Comparison of ENCODE assay signal across 11 cellular contexts in genomic region chr11:12160231-12160630, GRCh38. TPM values are rescaled to one million over a fixed set of nuclear protein-coding genes. Genes with fewer than 3 reads are reported as not detected.
DNase-seq lines count a peak whose midpoint lies in the region; ATAC-seq and TF ChIP-seq lines count a peak whose summit lies in the region.
"Had no signal": no experiment of that assay in that cellular context is flagged by ENCODE, and none has a peak within 500 bp of the region (broad histone marks: within the 10 kb centered on the region; RNA-seq: fewer than 3 reads in every experiment).

No MANE protein-coding gene starts in this region.

- ATAC-seq in activated CD4-positive, alpha-beta T cell treated with anti-CD3 and anti-CD28 coated beads for 36 hours: no peak
- ATAC-seq in GM18870 (IDR thresholded peaks at IDR 0.05; ENCODE audit: unreplicated experiment): no peak

- peaks cover 19 to 27% of the 10 kb centered on the region in 2 experiments for H3K36me3 ChIP-seq in mesenchymal stem cell (ENCODE audit: control insufficient read depth in 1 of 2, insufficient read depth in 2 of 2, low read depth in 1 of 2, low read length in 2 of 2)
- H3K36me3 ChIP-seq in suprapubic skin: peaks cover 17% of the 10 kb centered on the region

- peak overlapping the region; percentile 93 for H2BK5ac ChIP-seq in mesenchymal stem cell (ENCODE audit: low read depth, low read length, poor library complexity, severe bottlenecking)

- H3K4me1 ChIP-seq in mesenchymal stem cell (ENCODE audit: control insufficient read depth, insufficient read depth, low read depth, low read length) (peaks cover 49% of the 10 kb centered on the region), suprapubic skin (peaks cover 64% of the 10 kb centered on the region)

- no peaks in the 10 kb centered on the region for H3K9me3 Mint-ChIP-seq in activated CD4-positive, alpha-beta T cell treated with anti-CD3 and anti-CD28 coated beads for 36 hours (ENCODE audit: low read depth)
- H3K9me3 Mint-ChIP-seq: naive thymus-derived CD4-positive, alpha-beta T cell had no signal

- TF ChIP-seq POLR2A in suprapubic skin (IDR thresholded peaks at IDR 0.05): no peak

- H2AFZ ChIP-seq in mesenchymal stem cell (ENCODE audit: low read depth, low read length): no peak overlapping the region

- no peak overlapping the region for H3K4me3 Mint-ChIP-seq in activated CD4-positive, alpha-beta T cell treated with anti-CD3 and anti-CD28 coated beads for 36 hours

- peak overlapping the region in 1 of 2 experiments; percentile 20 for H3K23ac ChIP-seq in mesenchymal stem cell (ENCODE audit: low read length in 2 of 2)

- H3K9ac ChIP-seq in mesenchymal stem cell (ENCODE audit: low read length): peak overlapping the region; percentile 48

- H3K27ac ChIP-seq in angular gyrus (ENCODE audit: low read depth, low read length) (peak overlapping the region; percentile 66), mesenchymal stem cell (ENCODE audit: low read length, poor library complexity, severe bottlenecking) (peak overlapping the region; percentile 92), suprapubic skin (peak overlapping the region; percentile 81)

- TF ChIP-seq CTCF in suprapubic skin (IDR thresholded peaks at IDR 0.05) (no peak), GM13977 (IDR thresholded peaks at IDR 0.05; ENCODE audit: extremely low read depth, insufficient read depth, missing control alignments) (no peak)

- no peak for DNase-seq in activated CD4-positive, alpha-beta T cell treated with anti-CD3 and anti-CD28 coated beads for 36 hours
- DNase-seq in activated CD4-positive, alpha-beta T cell treated with anti-CD3 and anti-CD28 coated beads for 4 hours: no peak
- DNase-seq in mesenchymal stem cell (no peak), suprapubic skin (ENCODE audit: low spot score in 2 of 2) (no peak), GM13977 (ENCODE audit: low spot score) (no peak), occipital lobe (lab: John Stamatoyannopoulos, UW) (no peak)
- DNase-seq: NCI-H1694; stimulated activated CD4-positive, alpha-beta T cell treated with anti-CD3 and anti-CD28 coated beads, Interleukin-1b, Interleukin-23, amount 100 ng/mL, for 48 hours had no signal

- H3K14ac ChIP-seq in mesenchymal stem cell (ENCODE audit: low read length in 2 of 2): peak overlapping the region in 1 of 2 experiments; percentile 76

- H3K27me3 ChIP-seq in mesenchymal stem cell (ENCODE audit: control insufficient read depth in 1 of 2, insufficient read depth in 1 of 2, low read length in 2 of 2) (no peaks in the 10 kb centered on the region), suprapubic skin (no peaks in the 10 kb centered on the region)

- peak overlapping the region; percentile 91 to 93 for H3K4ac ChIP-seq in mesenchymal stem cell (ENCODE audit: low read depth in 1 of 2, low read length in 2 of 2)

- peak overlapping the region; percentile 96 to 97 for H3K18ac ChIP-seq in mesenchymal stem cell (ENCODE audit: low read depth in 1 of 2, low read length in 2 of 2)

- peak overlapping the region; percentile 98 for H4K91ac ChIP-seq in mesenchymal stem cell (ENCODE audit: low read length)

- in situ Hi-C loops in GM13977 (cut with MboI; ENCODE audit: low pct_unique_long_range_greater_than_20kb, low sequenced_read_pairs, unreplicated experiment): no loop called here

- 94% methylated on average over 6 of the region's 6 CpGs for WGBS in mesenchymal stem cell
- 96% methylated on average over 6 of the region's 6 CpGs for WGBS in suprapubic skin

- peak overlapping the region; percentile 17 for H3K27ac Mint-ChIP-seq in activated CD4-positive, alpha-beta T cell treated with anti-CD3 and anti-CD28 coated beads for 36 hours

- peak overlapping the region; percentile 79 for H4K8ac ChIP-seq in mesenchymal stem cell (ENCODE audit: low read length)

- peak overlapping the region; percentile 89 for H2BK120ac ChIP-seq in mesenchymal stem cell (ENCODE audit: low read depth, low read length)

- intact Hi-C loops in activated CD4-positive, alpha-beta T cell treated with anti-CD3 and anti-CD28 coated beads for 36 hours (cut with DNase I, micrococcal nuclease): loop anchor here in 1 of 2 experiments (5.0 kb wide), 1 partner anchor 122 kb away; no protein-coding TSS in a partner anchor

- no peak overlapping the region for H3K4me3 ChIP-seq in mesenchymal stem cell (ENCODE audit: insufficient read depth in 1 of 2, low read depth in 1 of 2, low read length in 2 of 2)
- no peak overlapping the region for H3K4me3 ChIP-seq in suprapubic skin

- CTCF ChIA-PET in activated CD4-positive, alpha-beta T cell treated with anti-CD3 and anti-CD28 coated beads for 36 hours (lab: Charles Lee): interaction anchor here (0.6 to 0.8 kb wide), 2 partner anchors 30 to 76 kb away, joined by 3 to 4 read pairs; no protein-coding TSS in a partner anchor

- peaks cover 20% of the 10 kb centered on the region for H3K36me3 Mint-ChIP-seq in activated CD4-positive, alpha-beta T cell treated with anti-CD3 and anti-CD28 coated beads for 36 hours (ENCODE audit: low read depth)

- peak overlapping the region; percentile 87 for H2BK15ac ChIP-seq in mesenchymal stem cell (ENCODE audit: low read depth, poor library complexity, severe bottlenecking)

- peak overlapping the region; percentile 98 to 100 for H2BK12ac ChIP-seq in mesenchymal stem cell (ENCODE audit: low read length in 2 of 2)

- H3K4me2 ChIP-seq in mesenchymal stem cell (ENCODE audit: low read length, poor library complexity, severe bottlenecking): no peak overlapping the region

- H3K4me1 Mint-ChIP-seq in activated CD4-positive, alpha-beta T cell treated with anti-CD3 and anti-CD28 coated beads for 36 hours: peaks cover 67% of the 10 kb centered on the region

- peaks cover 21% of the 10 kb centered on the region for H3K79me1 ChIP-seq in mesenchymal stem cell (replicated peaks; ENCODE audit: low read length, poor library complexity, severe bottlenecking)

- TF ChIP-seq EP300 in suprapubic skin (IDR thresholded peaks at IDR 0.05): no peak

- peak overlapping the region; percentile 91 for H2AK5ac ChIP-seq in mesenchymal stem cell (ENCODE audit: low read length, severe bottlenecking)

- POLR2A ChIA-PET in activated CD4-positive, alpha-beta T cell treated with anti-CD3 and anti-CD28 coated beads for 36 hours (lab: Charles Lee): interaction anchor here (0.6 to 1.4 kb wide), 2 partner anchors 9 to 13 kb away, joined by 3 to 4 read pairs; no protein-coding TSS in a partner anchor

- no peaks in the 10 kb centered on the region for H3K9me3 ChIP-seq in mesenchymal stem cell (ENCODE audit: control insufficient read depth, low read length)
- no peaks in the 10 kb centered on the region for H3K9me3 ChIP-seq in suprapubic skin

- H3K27me3 Mint-ChIP-seq in activated CD4-positive, alpha-beta T cell treated with anti-CD3 and anti-CD28 coated beads for 36 hours: no peaks in the 10 kb centered on the region
- H3K27me3 Mint-ChIP-seq: naive thymus-derived CD4-positive, alpha-beta T cell had no signal

RNA-seq across cellular contexts. Expression of gene MICAL2, which starts 49.8 kb away (rescaled TPM):
- 100 to 1,000 TPM; 186 to 207 TPM for total RNA-seq in activated CD4-positive, alpha-beta T cell treated with anti-CD3 and anti-CD28 coated beads for 36 hours
- 96.9 TPM for polyA plus RNA-seq in mesenchymal stem cell (2013, experiment 1 of 2)
- polyA plus RNA-seq in mesenchymal stem cell (2013, experiment 2 of 2): 100 TPM
- total RNA-seq in suprapubic skin (100 to 1,000 TPM; 117 to 232 (median 164) TPM), occipital lobe (28.2 TPM)
